Comparison of ENCODE assay signal across 29 cellular contexts in genomic region chr12:51295651-51296050, GRCh38. TPM values are rescaled to one million over a fixed set of nuclear protein-coding genes. Genes with fewer than 3 reads are reported as not detected.
"Had no signal": no experiment of that assay in that cellular context is flagged by ENCODE, and none has a peak within 500 bp of the region (broad histone marks: within the 10 kb centered on the region; RNA-seq: fewer than 3 reads in every experiment).

No MANE protein-coding gene starts in this region.

- H3K4me3 Mint-ChIP-seq: activated B cell treated with CpG ODN at 0.5 μM for 24 hours; activated CD4-positive, alpha-beta T cell treated with anti-CD3 and anti-CD28 coated beads, Interleukin-2, amount 10 ng/mL, durations not matched to agents 24 days and 14 days; activated naive CD4-positive, alpha-beta T cell treated with anti-CD3 and anti-CD28 coated beads, Interleukin-2, amount 50 U/mL, for 24 hours; brain; central memory CD8-positive, alpha-beta T cell had no signal

- H3K9ac ChIP-seq: KMS-11 had no signal

- H3K36me3 ChIP-seq: MG63 had no signal

- H3K27ac Mint-ChIP-seq: activated B cell treated with CpG ODN at 0.5 μM for 24 hours; activated CD4-positive, alpha-beta T cell treated with anti-CD3 and anti-CD28 coated beads, Interleukin-2, amount 10 ng/mL, durations not matched to agents 24 days and 14 days; activated naive CD4-positive, alpha-beta T cell treated with anti-CD3 and anti-CD28 coated beads, Interleukin-2, amount 50 U/mL, for 24 hours; brain had no signal

- H3K9me3 Mint-ChIP-seq: activated B cell treated with CpG ODN at 0.5 μM for 24 hours; activated CD4-positive, alpha-beta T cell treated with anti-CD3 and anti-CD28 coated beads, Interleukin-2, amount 10 ng/mL, durations not matched to agents 24 days and 14 days; activated naive CD4-positive, alpha-beta T cell treated with anti-CD3 and anti-CD28 coated beads, Interleukin-2, amount 50 U/mL, for 24 hours; brain; central memory CD8-positive, alpha-beta T cell had no signal

- H3K27me3 Mint-ChIP-seq: activated B cell treated with CpG ODN at 0.5 μM for 24 hours; activated CD4-positive, alpha-beta T cell treated with anti-CD3 and anti-CD28 coated beads, Interleukin-2, amount 10 ng/mL, durations not matched to agents 24 days and 14 days; activated naive CD4-positive, alpha-beta T cell treated with anti-CD3 and anti-CD28 coated beads, Interleukin-2, amount 50 U/mL, for 24 hours; brain; central memory CD8-positive, alpha-beta T cell had no signal

- H3K9me3 ChIP-seq: MG63 had no signal

- DNase-seq: activated B cell treated with CpG ODN at 0.5 μM for 24 hours; activated CD4-positive, alpha-beta T cell treated with anti-CD3 and anti-CD28 coated beads for 1 hour; activated CD4-positive, alpha-beta T cell treated with anti-CD3 and anti-CD28 coated beads, Interleukin-2, amount 10 ng/mL, durations not matched to agents 24 days and 14 days; activated CD4-positive, alpha-beta T cell treated with anti-CD3 and anti-CD28 coated beads, Interleukin-2, amount 50 U/mL, for 48 hours; activated naive CD4-positive, alpha-beta T cell; activated T-cell treated with anti-CD3 and anti-CD28 coated beads for 4 hours; amygdala; MG63; MV-4-11; NCI-H1092 treated with DMSO at 0.1 percent for 48 hours; NCI-H1417 treated with DMSO at 0.1 percent for 48 hours; NCI-H1694; NCI-H2029; NCI-H2107; NCI-H2171 treated with DMSO at 0.1 percent for 48 hours; NCI-H345; NCI-H510A; NCI-H69; NK-92 treated with Interleukin-12 subunit alpha and Interleukin-12 subunit beta, amount 100 ng/mL, for 24 hours; OCI-M1; SIG-M5; T-helper 2 cell; T1000 had no signal

- H3K4me2 ChIP-seq: KMS-11 had no signal

- H3K4me1 Mint-ChIP-seq: brain had no signal

- H3K27me3 ChIP-seq: MG63 had no signal

- H3K4me3 ChIP-seq: MG63 had no signal

- H3K36me3 Mint-ChIP-seq: brain had no signal

- H3K27ac ChIP-seq: KMS-11 had no signal

RNA-seq across cellular contexts. Expression of gene BIN2, which starts 28.3 kb away (rescaled TPM):
- total RNA-seq: astrocyte had no signal

RNA-seq across cellular contexts. Expression of gene CELA1, which starts 50.8 kb away (rescaled TPM):
- total RNA-seq: activated B cell treated with CpG ODN at 0.5 μM for 24 hours; activated CD4-positive, alpha-beta T cell treated with anti-CD3 and anti-CD28 coated beads, Interleukin-2, amount 10 ng/mL, durations not matched to agents 24 days and 14 days; activated CD8-positive, alpha-beta memory T cell treated with anti-CD3 and anti-CD28 coated beads for 36 hours; astrocyte had no signal
